ENCODE assay signal across 8 cellular contexts in genomic region chr16:13919683-13920509, GRCh38. TPM values are rescaled to one million over a fixed set of nuclear protein-coding genes. Genes with fewer than 3 reads are reported as not detected.
A peak's percentile ranks its signal among the peaks of the same experiment; 100 is the strongest.
DNase-seq lines count a peak whose midpoint lies in the region; TF ChIP-seq lines count a peak whose summit lies in the region.

Gene ERCC4 (plus strand): TSS chr16:13920154. CDS start chr16:13920166, 12 bp downstream.

- peak within 1 kb of the TSS; percentile 95 for H3K4me3 Mint-ChIP-seq in Caco-2 (ENCODE audit: unreplicated experiment)

- CTCF ChIA-PET in Caco-2 (lab: Charles Lee), result interaction anchor here (0.7 to 1.4 kb wide), 28 partner anchors 13 to 714 kb away, joined by 3 to 19 read pairs (median 3); no protein-coding TSS in a partner anchor

- no peaks in the 10 kb centered on the region for H3K9me3 ChIP-seq in Caco-2

- H3K4me3 ChIP-seq in Caco-2 (ENCODE audit: low read depth, low read length), result peak within 1 kb of the TSS; percentile 99

- H3K4me1 Mint-ChIP-seq in Caco-2 (ENCODE audit: low read depth, unreplicated experiment), result peaks cover 12% of the 10 kb centered on the region

- peak within 1 kb of the TSS; percentile 94 for H3K27ac Mint-ChIP-seq in Caco-2 (ENCODE audit: unreplicated experiment)

- no TSS peak for BruUV-seq in Caco-2 (replicated peaks; lab: Mats Ljungman, UMichigan)

- no peaks in the 10 kb centered on the region for H3K4me1 ChIP-seq in Caco-2

- H3K9me3 Mint-ChIP-seq in Caco-2 (ENCODE audit: unreplicated experiment), result no peaks in the 10 kb centered on the region

- H3K27me3 Mint-ChIP-seq in Caco-2 (ENCODE audit: insufficient read depth, unreplicated experiment), result no peaks in the 10 kb centered on the region

- intact Hi-C loops in Caco-2 (cut with micrococcal nuclease; ENCODE audit: unreplicated experiment), result loop anchor here (1.0 to 5.0 kb wide), 3 partner anchors 37 to 267 kb away; no protein-coding TSS in a partner anchor

- DNase-seq in Caco-2 (peak; percentile 98), GM20000 (ENCODE audit: low spot score) (peak; percentile 97), HT-29 (ENCODE audit: low spot score) (peak; percentile 99), lung microvascular endothelial cell (ENCODE audit: low read depth in 2 of 2) (peak; percentile 96 to 99)
- DNase-seq in NK-92 treated with Interleukin-12 subunit alpha and Interleukin-12 subunit beta, amount 100 ng/mL, for 24 hours (lab: John Stamatoyannopoulos, UW), result peak; percentile 99
- peak; percentile 99 for DNase-seq in activated CD8-positive, alpha-beta memory T cell treated with anti-CD3 and anti-CD28 coated beads for 24 hours
- peak; percentile 100 for DNase-seq in effector CD8-positive, alpha-beta T cell (lab: John Stamatoyannopoulos, UW)
- DNase-seq in stimulated activated CD4-positive, alpha-beta T cell treated with anti-CD3 and anti-CD28 coated beads, TNF-alpha, amount 100 ng/mL, for 48 hours (ENCODE audit: low read depth in 3 of 3), result peak; percentile 96 to 98 (median 98)

- H3K36me3 ChIP-seq in Caco-2 (ENCODE audit: control insufficient read depth, insufficient read depth, low read length), result no peaks in the 10 kb centered on the region

- POLR2A ChIA-PET in Caco-2 (lab: Charles Lee), result interaction anchor here (0.7 kb wide), 1 partner anchor 22 kb away, joined by 3 read pairs; no protein-coding TSS in a partner anchor

- no peaks in the 10 kb centered on the region for H3K27me3 ChIP-seq in Caco-2 (replicated peaks; ENCODE audit: control insufficient read depth, insufficient read depth, low read length)

- peaks cover 5% of the 10 kb centered on the region for H3K36me3 Mint-ChIP-seq in Caco-2 (ENCODE audit: insufficient read depth, unreplicated experiment)

- TF ChIP-seq CTCF in Caco-2 (IDR thresholded peaks at IDR 0.05; ENCODE audit: insufficient read depth in 1 of 2, low read depth in 1 of 2, low read length in 1 of 2, severe bottlenecking in 1 of 2, unreplicated experiment in 1 of 2), result peak; percentile 80 to 92
- TF ChIP-seq CTCF in GM20000 (IDR thresholded peaks at IDR 0.05; ENCODE audit: extremely low read depth, missing control alignments), result peak; percentile 73

RNA-seq across cellular contexts. Expression of gene ERCC4, which starts in this region (rescaled TPM):
- total RNA-seq in Caco-2 (2022) (6.8 and 7.1 TPM in 2 replicates), lung microvascular endothelial cell (5.2 and 5.8 TPM in 2 replicates)
- total RNA-seq in HT-29 (2014; rRNA removed; shearing (Covaris generic)), result 2.8 and 8.0 TPM in 2 replicates

Comparison
In these comparisons a context has a peak if more than half of its experiments do, and no peak if none do; other contexts are left out.
1. Peak in every context shown above with its lines: DNase-seq and H3K4me3 ChIP-seq.